8 cellular contexts compared by ENCODE assay signal in the genomic region with DNA sequence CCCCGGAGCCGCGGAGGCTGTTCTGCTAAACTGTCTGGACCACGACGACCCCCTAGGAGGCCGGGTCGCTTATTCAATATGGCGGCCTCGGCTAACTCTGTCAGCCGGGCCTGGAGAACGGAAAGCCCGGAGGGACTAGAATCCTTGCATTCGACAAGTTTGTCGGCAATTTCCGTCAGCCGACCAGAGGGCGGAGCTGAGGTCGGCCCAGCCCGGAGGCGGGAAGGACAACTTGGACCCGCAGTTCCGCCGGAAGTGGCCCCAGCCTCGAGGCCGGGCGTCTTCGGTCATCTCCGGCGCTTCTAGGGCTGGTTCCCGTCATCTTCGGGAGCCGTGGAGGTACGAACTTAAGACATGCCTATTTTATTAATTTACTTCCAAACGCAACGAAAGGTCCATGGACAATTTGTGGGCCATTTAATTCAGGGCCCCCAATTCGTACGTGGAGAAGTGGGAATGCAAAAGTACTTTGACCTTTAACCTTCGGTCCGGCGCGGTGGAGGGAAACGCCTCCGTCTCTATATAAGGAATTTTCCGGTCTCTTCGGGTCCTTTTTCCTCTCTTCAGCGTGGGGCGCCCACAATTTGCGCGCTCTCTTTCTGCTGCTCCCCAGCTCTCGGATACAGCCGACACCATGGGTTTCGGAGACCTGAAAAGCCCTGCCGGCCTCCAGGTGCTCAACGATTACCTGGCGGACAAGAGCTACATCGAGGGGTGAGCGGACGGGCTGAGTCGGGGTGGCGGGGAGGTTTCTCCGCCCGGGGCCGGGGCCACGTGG. TPM values are rescaled to one million over a fixed set of nuclear protein-coding genes. Genes with fewer than 3 reads are reported as not detected.
DNase-seq lines count a peak whose midpoint lies in the region; ATAC-seq and FAIRE-seq lines count a peak whose summit lies in the region.

A gene (plus strand): TSS at position 550 of the 778 bp plus-strand sequence. CDS start 85 bp downstream, at position 635.
A gene (minus strand): TSS at position 99 of the 778 bp plus-strand sequence. CDS start 5,766 bp downstream, outside the sequence.

- H3K9me3 Mint-ChIP-seq in activated T-cell treated with anti-CD3 and anti-CD28 coated beads, Interleukin-2, amount 50 U/mL, for 72 hours = no peaks in the 10 kb centered on the region

- peaks cover 51% of the 10 kb centered on the region for H3K4me1 Mint-ChIP-seq in activated T-cell treated with anti-CD3 and anti-CD28 coated beads, Interleukin-2, amount 50 U/mL, for 72 hours (ENCODE audit: low read depth)

- peak within 1 kb of the TSS; percentile 97 to 99 for H3K4me3 Mint-ChIP-seq in activated T-cell treated with anti-CD3 and anti-CD28 coated beads, Interleukin-2, amount 50 U/mL, for 72 hours

- DNase-seq in DMS79 (lab: John Stamatoyannopoulos, UW) = peak; percentile 94
- peak; percentile 91 for DNase-seq in RCC 7860 (ENCODE audit: low spot score)
- peak; percentile 96 to 98 for DNase-seq in activated T-cell treated with anti-CD3 and anti-CD28 coated beads, Interleukin-2, amount 50 U/mL, for 72 hours
- DNase-seq in stimulated activated CD8-positive, alpha-beta memory T cell treated with anti-CD3 and anti-CD28 coated beads, Interleukin-7, amount 100 ng/mL, for 24 hours (ENCODE audit: low read depth) = peak; percentile 95

- H3K27me3 Mint-ChIP-seq in activated T-cell treated with anti-CD3 and anti-CD28 coated beads, Interleukin-2, amount 50 U/mL, for 72 hours (ENCODE audit: low read depth) = no peaks in the 10 kb centered on the region

- H3K27ac ChIP-seq in KOPT-K1 (ENCODE audit: low read depth, low read length, poor library complexity, severe bottlenecking) (peak within 1 kb of the TSS; percentile 79), muscle layer of colon (ENCODE audit: low read depth, low read length) (peak within 1 kb of the TSS; percentile 89)

- ATAC-seq in GM21786 (IDR thresholded peaks at IDR 0.05; ENCODE audit: unreplicated experiment) = peak; percentile 87
- ATAC-seq in activated T-cell treated with anti-CD3 and anti-CD28 coated beads, Interleukin-2, amount 50 U/mL, for 72 hours (replicated peaks in 1 of 2) = peak; percentile 90 to 92
- peak; percentile 96 for ATAC-seq in esophagus mucosa

- peak within 1 kb of the TSS; percentile 97 for H3K27ac Mint-ChIP-seq in activated T-cell treated with anti-CD3 and anti-CD28 coated beads, Interleukin-2, amount 50 U/mL, for 72 hours

- peaks cover 51% of the 10 kb centered on the region for H3K36me3 ChIP-seq in KOPT-K1 (ENCODE audit: insufficient read depth, low read length)
- peaks cover 30% of the 10 kb centered on the region for H3K36me3 ChIP-seq in muscle layer of colon (ENCODE audit: insufficient read depth, low read length)

- peak; percentile 89 for FAIRE-seq in RCC 7860 (lab: Jason Lieb, UNC)

- H3K9ac ChIP-seq in muscle layer of colon (ENCODE audit: low read length) = peak within 1 kb of the TSS; percentile 90

- H3K4me1 ChIP-seq in muscle layer of colon (ENCODE audit: insufficient read depth, low read length) = peaks cover 20% of the 10 kb centered on the region

- H3K27me3 ChIP-seq in muscle layer of colon (ENCODE audit: control insufficient read depth in 1 of 2, insufficient read depth in 2 of 2, low read length in 2 of 2) = no peaks in the 10 kb centered on the region

- H3K9me3 ChIP-seq in KOPT-K1 (ENCODE audit: insufficient read depth, low read length, poor library complexity, severe bottlenecking) = no peaks in the 10 kb centered on the region
- H3K9me3 ChIP-seq in muscle layer of colon (ENCODE audit: low read length) = no peaks in the 10 kb centered on the region

- H3K4me3 ChIP-seq in muscle layer of colon (ENCODE audit: low read depth in 1 of 2, low read length in 2 of 2) = peak within 1 kb of the TSS; percentile 86 to 95

- peaks cover 18 to 40% of the 10 kb centered on the region in 2 donors for H3K36me3 Mint-ChIP-seq in activated T-cell treated with anti-CD3 and anti-CD28 coated beads, Interleukin-2, amount 50 U/mL, for 72 hours (ENCODE audit: insufficient read depth in 2 of 2)

RNA-seq across cellular contexts. Expression of the first gene that starts in this region (rescaled TPM):
- 1,000 to 10,000 TPM; 1,092 to 1,125 TPM for total RNA-seq in activated T-cell treated with anti-CD3 and anti-CD28 coated beads, Interleukin-2, amount 50 U/mL, for 72 hours
- total RNA-seq in esophagus mucosa = 732 TPM

RNA-seq across cellular contexts. Expression of the second gene that starts in this region (rescaled TPM):
- total RNA-seq in activated T-cell treated with anti-CD3 and anti-CD28 coated beads, Interleukin-2, amount 50 U/mL, for 72 hours = 10 to 100 TPM; 72.2 to 90.2 TPM
- 81.6 TPM for total RNA-seq in esophagus mucosa

Comparison
In these comparisons a context has a peak if more than half of its experiments do, and no peak if none do; other contexts are left out.
1. Peak in every context shown above with its lines: DNase-seq, ATAC-seq, H3K4me3 ChIP-seq and H3K27ac ChIP-seq.